In the genomic region with DNA sequence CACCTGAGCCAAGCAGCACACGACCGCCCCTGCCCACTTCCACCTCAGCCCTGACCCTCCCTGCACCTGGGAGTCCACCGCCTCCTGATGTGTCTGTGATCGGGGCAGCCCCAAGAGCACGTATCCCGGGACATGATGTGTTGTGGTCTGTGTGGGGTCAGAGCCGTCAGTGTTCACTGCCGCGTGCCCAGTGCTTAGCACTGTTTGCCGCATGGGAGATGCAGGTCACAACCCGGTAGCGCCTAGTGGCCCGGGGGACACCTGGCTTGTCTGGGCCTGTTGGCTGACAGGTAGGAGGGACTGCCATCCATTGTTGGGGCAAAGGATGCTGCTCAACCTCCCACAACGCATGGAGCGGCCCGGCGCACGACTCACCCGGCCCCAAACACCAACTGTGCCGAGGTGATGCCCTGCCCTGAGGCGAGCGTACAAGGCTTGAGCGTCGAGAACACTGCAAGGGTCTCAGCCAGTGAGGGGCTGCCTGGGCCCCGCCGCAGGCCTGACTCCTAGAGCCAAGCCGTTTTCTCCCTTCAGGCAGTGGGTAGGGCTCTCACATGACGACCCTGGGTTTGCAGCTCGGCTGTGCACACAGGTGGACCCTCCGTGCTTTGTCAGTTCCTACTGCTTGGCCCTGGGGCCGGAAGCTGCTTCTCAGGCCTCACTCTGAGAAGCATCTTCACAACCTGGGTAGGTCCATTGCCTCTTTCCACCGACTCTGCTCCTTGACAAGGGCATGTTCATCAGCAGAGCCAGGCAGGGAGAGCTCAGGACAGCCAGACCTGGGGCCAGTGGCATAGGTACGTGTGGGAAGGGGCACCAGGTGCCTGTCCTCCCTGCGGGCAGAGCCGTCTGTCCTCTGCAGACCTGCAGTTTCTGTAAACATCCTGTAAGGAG, we compare ENCODE assay signal across 1 cellular context.
A peak's percentile ranks its signal among the peaks of the same experiment; 100 is the strongest.
TF ChIP-seq lines count a peak whose summit lies in the region.

No MANE protein-coding gene starts in this region.

TF ChIP-seq in HepG2, 621 proteins besides CTCF, POLR2A, EP300 and RAD21 (continued from another document and continues in another):
- TF ChIP-seq IKZF1 (IDR thresholded peaks at IDR 0.05) (no peak), TCF7L2 (IDR thresholded peaks at IDR 0.05; ENCODE audit: low read depth, low read length) (no peak), CEBPB (IDR thresholded peaks at IDR 0.05; ENCODE audit: borderline replicate concordance, low read depth, low read length) (no peak), SRY (CRISPR knock-in tag; IDR thresholded peaks at IDR 0.05) (no peak), ETV6 (CRISPR knock-in tag; conservative IDR thresholded peaks at IDR 0.05) (no peak), JUN (CRISPR knock-in tag; IDR thresholded peaks at IDR 0.05) (no peak), ZBTB7A (CRISPR knock-in tag; IDR thresholded peaks at IDR 0.05) (0 out of 2 replicates have a peak, but pooled peaks have one; percentile 16), AKAP8 (CRISPR knock-in tag; IDR thresholded peaks at IDR 0.05) (peak; percentile 86; the same call in 1 of the 2 replicates), HOXA9 (CRISPR knock-in tag; IDR thresholded peaks at IDR 0.05; ENCODE audit: borderline replicate concordance) (no peak), JUNB (CRISPR knock-in tag; IDR thresholded peaks at IDR 0.05; ENCODE audit: borderline replicate concordance) (no peak), ZNF337 (CRISPR knock-in tag; IDR thresholded peaks at IDR 0.05; ENCODE audit: borderline replicate concordance, low read depth) (no peak), ZNF180 (CRISPR knock-in tag; IDR thresholded peaks at IDR 0.05; ENCODE audit: borderline replicate concordance, low read depth) (no peak), SALL1 (CRISPR knock-in tag; IDR thresholded peaks at IDR 0.05) (no peak), RORA (CRISPR knock-in tag; IDR thresholded peaks at IDR 0.05) (no peak), ZNF468 (CRISPR knock-in tag; IDR thresholded peaks at IDR 0.05) (no peak), SRF (IDR thresholded peaks at IDR 0.05; ENCODE audit: low read depth, low read length) (no peak), ZNF543 (CRISPR knock-in tag; IDR thresholded peaks at IDR 0.05) (no peak), ZBTB8A (CRISPR knock-in tag; IDR thresholded peaks at IDR 0.05; ENCODE audit: borderline replicate concordance, low read depth) (no peak), ZNF264 (CRISPR knock-in tag; IDR thresholded peaks at IDR 0.05) (no peak), ZNF224 (CRISPR knock-in tag; IDR thresholded peaks at IDR 0.05) (no peak), CBX1 (IDR thresholded peaks at IDR 0.05; ENCODE audit: low read depth) (no peak), PHF20 (CRISPR knock-in tag; IDR thresholded peaks at IDR 0.05) (0 out of 2 replicates have a peak, but pooled peaks have one; percentile 19), ZNF101 (CRISPR knock-in tag; IDR thresholded peaks at IDR 0.05; ENCODE audit: borderline replicate concordance, low read depth) (no peak), RBM39 (IDR thresholded peaks at IDR 0.05; ENCODE audit: low read depth, low read length, poor library complexity, severe bottlenecking) (no peak), PAF1 (CRISPR knock-in tag; IDR thresholded peaks at IDR 0.05) (peak; percentile 16; the same call in 1 of the 2 replicates), RXRB (CRISPR knock-in tag; IDR thresholded peaks at IDR 0.05; ENCODE audit: borderline replicate concordance) (no peak), ZNF251 (CRISPR knock-in tag; IDR thresholded peaks at IDR 0.05) (no peak), TEAD2 (CRISPR knock-in tag; IDR thresholded peaks at IDR 0.05) (no peak), NKX3-1 (CRISPR knock-in tag; IDR thresholded peaks at IDR 0.05) (no peak), MBNL3 (CRISPR knock-in tag; conservative IDR thresholded peaks at IDR 0.05) (no peak), PHB2 (IDR thresholded peaks at IDR 0.05; ENCODE audit: partially characterized antibody) (no peak), NR3C1 (CRISPR knock-in tag; IDR thresholded peaks at IDR 0.05) (no peak), ZNF12 (CRISPR knock-in tag; IDR thresholded peaks at IDR 0.05) (no peak), ATF1 (CRISPR knock-in tag; IDR thresholded peaks at IDR 0.05) (no peak), ZSCAN12 (CRISPR knock-in tag; IDR thresholded peaks at IDR 0.05) (no peak)
- TF ChIP-seq, protein P1, sequence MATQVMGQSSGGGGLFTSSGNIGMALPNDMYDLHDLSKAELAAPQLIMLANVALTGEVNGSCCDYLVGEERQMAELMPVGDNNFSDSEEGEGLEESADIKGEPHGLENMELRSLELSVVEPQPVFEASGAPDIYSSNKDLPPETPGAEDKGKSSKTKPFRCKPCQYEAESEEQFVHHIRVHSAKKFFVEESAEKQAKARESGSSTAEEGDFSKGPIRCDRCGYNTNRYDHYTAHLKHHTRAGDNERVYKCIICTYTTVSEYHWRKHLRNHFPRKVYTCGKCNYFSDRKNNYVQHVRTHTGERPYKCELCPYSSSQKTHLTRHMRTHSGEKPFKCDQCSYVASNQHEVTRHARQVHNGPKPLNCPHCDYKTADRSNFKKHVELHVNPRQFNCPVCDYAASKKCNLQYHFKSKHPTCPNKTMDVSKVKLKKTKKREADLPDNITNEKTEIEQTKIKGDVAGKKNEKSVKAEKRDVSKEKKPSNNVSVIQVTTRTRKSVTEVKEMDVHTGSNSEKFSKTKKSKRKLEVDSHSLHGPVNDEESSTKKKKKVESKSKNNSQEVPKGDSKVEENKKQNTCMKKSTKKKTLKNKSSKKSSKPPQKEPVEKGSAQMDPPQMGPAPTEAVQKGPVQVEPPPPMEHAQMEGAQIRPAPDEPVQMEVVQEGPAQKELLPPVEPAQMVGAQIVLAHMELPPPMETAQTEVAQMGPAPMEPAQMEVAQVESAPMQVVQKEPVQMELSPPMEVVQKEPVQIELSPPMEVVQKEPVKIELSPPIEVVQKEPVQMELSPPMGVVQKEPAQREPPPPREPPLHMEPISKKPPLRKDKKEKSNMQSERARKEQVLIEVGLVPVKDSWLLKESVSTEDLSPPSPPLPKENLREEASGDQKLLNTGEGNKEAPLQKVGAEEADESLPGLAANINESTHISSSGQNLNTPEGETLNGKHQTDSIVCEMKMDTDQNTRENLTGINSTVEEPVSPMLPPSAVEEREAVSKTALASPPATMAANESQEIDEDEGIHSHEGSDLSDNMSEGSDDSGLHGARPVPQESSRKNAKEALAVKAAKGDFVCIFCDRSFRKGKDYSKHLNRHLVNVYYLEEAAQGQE (IDR thresholded peaks at IDR 0.05; ENCODE audit: borderline replicate concordance in 1 of 2, low read depth in 1 of 2, low read length in 2 of 2) = no peak
- TF ChIP-seq, protein P2, sequence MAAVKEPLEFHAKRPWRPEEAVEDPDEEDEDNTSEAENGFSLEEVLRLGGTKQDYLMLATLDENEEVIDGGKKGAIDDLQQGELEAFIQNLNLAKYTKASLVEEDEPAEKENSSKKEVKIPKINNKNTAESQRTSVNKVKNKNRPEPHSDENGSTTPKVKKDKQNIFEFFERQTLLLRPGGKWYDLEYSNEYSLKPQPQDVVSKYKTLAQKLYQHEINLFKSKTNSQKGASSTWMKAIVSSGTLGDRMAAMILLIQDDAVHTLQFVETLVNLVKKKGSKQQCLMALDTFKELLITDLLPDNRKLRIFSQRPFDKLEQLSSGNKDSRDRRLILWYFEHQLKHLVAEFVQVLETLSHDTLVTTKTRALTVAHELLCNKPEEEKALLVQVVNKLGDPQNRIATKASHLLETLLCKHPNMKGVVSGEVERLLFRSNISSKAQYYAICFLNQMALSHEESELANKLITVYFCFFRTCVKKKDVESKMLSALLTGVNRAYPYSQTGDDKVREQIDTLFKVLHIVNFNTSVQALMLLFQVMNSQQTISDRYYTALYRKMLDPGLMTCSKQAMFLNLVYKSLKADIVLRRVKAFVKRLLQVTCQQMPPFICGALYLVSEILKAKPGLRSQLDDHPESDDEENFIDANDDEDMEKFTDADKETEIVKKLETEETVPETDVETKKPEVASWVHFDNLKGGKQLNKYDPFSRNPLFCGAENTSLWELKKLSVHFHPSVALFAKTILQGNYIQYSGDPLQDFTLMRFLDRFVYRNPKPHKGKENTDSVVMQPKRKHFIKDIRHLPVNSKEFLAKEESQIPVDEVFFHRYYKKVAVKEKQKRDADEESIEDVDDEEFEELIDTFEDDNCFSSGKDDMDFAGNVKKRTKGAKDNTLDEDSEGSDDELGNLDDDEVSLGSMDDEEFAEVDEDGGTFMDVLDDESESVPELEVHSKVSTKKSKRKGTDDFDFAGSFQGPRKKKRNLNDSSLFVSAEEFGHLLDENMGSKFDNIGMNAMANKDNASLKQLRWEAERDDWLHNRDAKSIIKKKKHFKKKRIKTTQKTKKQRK (IDR thresholded peaks at IDR 0.05; ENCODE audit: low read length) = no peak
- TF ChIP-seq, protein P3, sequence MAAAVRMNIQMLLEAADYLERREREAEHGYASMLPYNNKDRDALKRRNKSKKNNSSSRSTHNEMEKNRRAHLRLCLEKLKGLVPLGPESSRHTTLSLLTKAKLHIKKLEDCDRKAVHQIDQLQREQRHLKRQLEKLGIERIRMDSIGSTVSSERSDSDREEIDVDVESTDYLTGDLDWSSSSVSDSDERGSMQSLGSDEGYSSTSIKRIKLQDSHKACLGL (CRISPR knock-in tag; IDR thresholded peaks at IDR 0.05) = no peak
- TF ChIP-seq, protein P4, sequence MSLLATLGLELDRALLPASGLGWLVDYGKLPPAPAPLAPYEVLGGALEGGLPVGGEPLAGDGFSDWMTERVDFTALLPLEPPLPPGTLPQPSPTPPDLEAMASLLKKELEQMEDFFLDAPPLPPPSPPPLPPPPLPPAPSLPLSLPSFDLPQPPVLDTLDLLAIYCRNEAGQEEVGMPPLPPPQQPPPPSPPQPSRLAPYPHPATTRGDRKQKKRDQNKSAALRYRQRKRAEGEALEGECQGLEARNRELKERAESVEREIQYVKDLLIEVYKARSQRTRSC (CRISPR knock-in tag; IDR thresholded peaks at IDR 0.05; ENCODE audit: low read depth) = no peak
- TF ChIP-seq, protein P5, sequence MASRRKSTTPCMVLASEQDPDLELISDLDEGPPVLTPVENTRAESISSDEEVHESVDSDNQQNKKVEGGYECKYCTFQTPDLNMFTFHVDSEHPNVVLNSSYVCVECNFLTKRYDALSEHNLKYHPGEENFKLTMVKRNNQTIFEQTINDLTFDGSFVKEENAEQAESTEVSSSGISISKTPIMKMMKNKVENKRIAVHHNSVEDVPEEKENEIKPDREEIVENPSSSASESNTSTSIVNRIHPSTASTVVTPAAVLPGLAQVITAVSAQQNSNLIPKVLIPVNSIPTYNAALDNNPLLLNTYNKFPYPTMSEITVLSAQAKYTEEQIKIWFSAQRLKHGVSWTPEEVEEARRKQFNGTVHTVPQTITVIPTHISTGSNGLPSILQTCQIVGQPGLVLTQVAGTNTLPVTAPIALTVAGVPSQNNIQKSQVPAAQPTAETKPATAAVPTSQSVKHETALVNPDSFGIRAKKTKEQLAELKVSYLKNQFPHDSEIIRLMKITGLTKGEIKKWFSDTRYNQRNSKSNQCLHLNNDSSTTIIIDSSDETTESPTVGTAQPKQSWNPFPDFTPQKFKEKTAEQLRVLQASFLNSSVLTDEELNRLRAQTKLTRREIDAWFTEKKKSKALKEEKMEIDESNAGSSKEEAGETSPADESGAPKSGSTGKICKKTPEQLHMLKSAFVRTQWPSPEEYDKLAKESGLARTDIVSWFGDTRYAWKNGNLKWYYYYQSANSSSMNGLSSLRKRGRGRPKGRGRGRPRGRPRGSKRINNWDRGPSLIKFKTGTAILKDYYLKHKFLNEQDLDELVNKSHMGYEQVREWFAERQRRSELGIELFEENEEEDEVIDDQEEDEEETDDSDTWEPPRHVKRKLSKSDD (CRISPR knock-in tag; IDR thresholded peaks at IDR 0.05; ENCODE audit: low read depth) = no peak
- TF ChIP-seq, protein P6, sequence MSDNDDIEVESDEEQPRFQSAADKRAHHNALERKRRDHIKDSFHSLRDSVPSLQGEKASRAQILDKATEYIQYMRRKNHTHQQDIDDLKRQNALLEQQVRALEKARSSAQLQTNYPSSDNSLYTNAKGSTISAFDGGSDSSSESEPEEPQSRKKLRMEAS (IDR thresholded peaks at IDR 0.05) = no peak
- TF ChIP-seq, protein P7, sequence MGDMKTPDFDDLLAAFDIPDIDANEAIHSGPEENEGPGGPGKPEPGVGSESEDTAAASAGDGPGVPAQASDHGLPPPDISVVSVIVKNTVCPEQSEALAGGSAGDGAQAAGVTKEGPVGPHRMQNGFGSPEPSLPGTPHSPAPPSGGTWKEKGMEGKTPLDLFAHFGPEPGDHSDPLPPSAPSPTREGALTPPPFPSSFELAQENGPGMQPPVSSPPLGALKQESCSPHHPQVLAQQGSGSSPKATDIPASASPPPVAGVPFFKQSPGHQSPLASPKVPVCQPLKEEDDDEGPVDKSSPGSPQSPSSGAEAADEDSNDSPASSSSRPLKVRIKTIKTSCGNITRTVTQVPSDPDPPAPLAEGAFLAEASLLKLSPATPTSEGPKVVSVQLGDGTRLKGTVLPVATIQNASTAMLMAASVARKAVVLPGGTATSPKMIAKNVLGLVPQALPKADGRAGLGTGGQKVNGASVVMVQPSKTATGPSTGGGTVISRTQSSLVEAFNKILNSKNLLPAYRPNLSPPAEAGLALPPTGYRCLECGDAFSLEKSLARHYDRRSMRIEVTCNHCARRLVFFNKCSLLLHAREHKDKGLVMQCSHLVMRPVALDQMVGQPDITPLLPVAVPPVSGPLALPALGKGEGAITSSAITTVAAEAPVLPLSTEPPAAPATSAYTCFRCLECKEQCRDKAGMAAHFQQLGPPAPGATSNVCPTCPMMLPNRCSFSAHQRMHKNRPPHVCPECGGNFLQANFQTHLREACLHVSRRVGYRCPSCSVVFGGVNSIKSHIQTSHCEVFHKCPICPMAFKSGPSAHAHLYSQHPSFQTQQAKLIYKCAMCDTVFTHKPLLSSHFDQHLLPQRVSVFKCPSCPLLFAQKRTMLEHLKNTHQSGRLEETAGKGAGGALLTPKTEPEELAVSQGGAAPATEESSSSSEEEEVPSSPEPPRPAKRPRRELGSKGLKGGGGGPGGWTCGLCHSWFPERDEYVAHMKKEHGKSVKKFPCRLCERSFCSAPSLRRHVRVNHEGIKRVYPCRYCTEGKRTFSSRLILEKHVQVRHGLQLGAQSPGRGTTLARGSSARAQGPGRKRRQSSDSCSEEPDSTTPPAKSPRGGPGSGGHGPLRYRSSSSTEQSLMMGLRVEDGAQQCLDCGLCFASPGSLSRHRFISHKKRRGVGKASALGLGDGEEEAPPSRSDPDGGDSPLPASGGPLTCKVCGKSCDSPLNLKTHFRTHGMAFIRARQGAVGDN (CRISPR knock-in tag; IDR thresholded peaks at IDR 0.05) = no peak; the same call in 1 of the 2 replicates
- TF ChIP-seq, protein P8, sequence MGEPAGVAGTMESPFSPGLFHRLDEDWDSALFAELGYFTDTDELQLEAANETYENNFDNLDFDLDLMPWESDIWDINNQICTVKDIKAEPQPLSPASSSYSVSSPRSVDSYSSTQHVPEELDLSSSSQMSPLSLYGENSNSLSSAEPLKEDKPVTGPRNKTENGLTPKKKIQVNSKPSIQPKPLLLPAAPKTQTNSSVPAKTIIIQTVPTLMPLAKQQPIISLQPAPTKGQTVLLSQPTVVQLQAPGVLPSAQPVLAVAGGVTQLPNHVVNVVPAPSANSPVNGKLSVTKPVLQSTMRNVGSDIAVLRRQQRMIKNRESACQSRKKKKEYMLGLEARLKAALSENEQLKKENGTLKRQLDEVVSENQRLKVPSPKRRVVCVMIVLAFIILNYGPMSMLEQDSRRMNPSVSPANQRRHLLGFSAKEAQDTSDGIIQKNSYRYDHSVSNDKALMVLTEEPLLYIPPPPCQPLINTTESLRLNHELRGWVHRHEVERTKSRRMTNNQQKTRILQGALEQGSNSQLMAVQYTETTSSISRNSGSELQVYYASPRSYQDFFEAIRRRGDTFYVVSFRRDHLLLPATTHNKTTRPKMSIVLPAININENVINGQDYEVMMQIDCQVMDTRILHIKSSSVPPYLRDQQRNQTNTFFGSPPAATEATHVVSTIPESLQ (CRISPR knock-in tag; conservative IDR thresholded peaks at IDR 0.05) = no peak
